Comparison of ENCODE assay signal across 18 cellular contexts in genomic region chr11:60862171-60862570, GRCh38. TPM values are rescaled to one million over a fixed set of nuclear protein-coding genes. Genes with fewer than 3 reads are reported as not detected.
DNase-seq lines count a peak whose midpoint lies in the region; ATAC-seq and TF ChIP-seq lines count a peak whose summit lies in the region.
"Had no signal": no experiment of that assay in that cellular context is flagged by ENCODE, and none has a peak within 500 bp of the region (broad histone marks: within the 10 kb centered on the region; RNA-seq: fewer than 3 reads in every experiment).

No MANE protein-coding gene starts in this region.

- no peak for ATAC-seq in activated T-cell treated with anti-CD3 and anti-CD28 coated beads, Interleukin-2, amount 50 U/mL, for 4 hours
- no peak for ATAC-seq in naive thymus-derived CD8-positive, alpha-beta T cell

- H4K20me1 ChIP-seq in BLaER1 treated with 17β-estradiol and CSF1 and Interleukin-3, amounts not matched to agents 10 nM and 100 nM = no peaks in the 10 kb centered on the region; a peak in 1 of 22 replicates

- peaks cover 0 to 3% (median 0%) of the 10 kb centered on the region in 11 experiments; a peak in 1 of 22 replicates for H3K27me3 ChIP-seq in BLaER1 treated with 17β-estradiol and CSF1 and Interleukin-3, amounts not matched to agents 10 nM and 100 nM
- H3K27me3 ChIP-seq in sigmoid colon = no peaks in the 10 kb centered on the region

- POLR2A ChIA-PET in naive thymus-derived CD8-positive, alpha-beta T cell (lab: Charles Lee) = no interaction called here

- H3K36me3 ChIP-seq in BLaER1 treated with 17β-estradiol and CSF1 and Interleukin-3, amounts not matched to agents 10 nM and 100 nM = no peaks in the 10 kb centered on the region
- H3K36me3 ChIP-seq in sigmoid colon = no peaks in the 10 kb centered on the region

- DNase-seq in activated T-cell treated with anti-CD3 and anti-CD28 coated beads, Interleukin-2, amount 50 U/mL, for 24 hours = peak; percentile 3
- no peak for DNase-seq in activated T-cell treated with anti-CD3 and anti-CD28 coated beads, Interleukin-2, amount 50 U/mL, for 4 hours
- DNase-seq in glutamatergic neuron = no peak
- peak; percentile 9 for DNase-seq in sigmoid colon
- no peak for DNase-seq in NCI-H146 (lab: John Stamatoyannopoulos, UW)
- no peak for DNase-seq in naive thymus-derived CD8-positive, alpha-beta T cell
- no peak for DNase-seq in GM19240 (ENCODE audit: insufficient read length, low spot score)
- DNase-seq: 8988T, AML-193, C1 segment of cervical spinal cord, Calu3, DMS 273 treated with DMSO at 0.1 percent for 48 hours, GOT3, H9 had no signal

- no peak for TF ChIP-seq EP300 in sigmoid colon (IDR thresholded peaks at IDR 0.05)

- H3K36me3 Mint-ChIP-seq in activated T-cell treated with anti-CD3 and anti-CD28 coated beads, Interleukin-2, amount 50 U/mL, for 24 hours (ENCODE audit: low read depth) = no peaks in the 10 kb centered on the region
- H3K36me3 Mint-ChIP-seq in activated T-cell treated with anti-CD3 and anti-CD28 coated beads, Interleukin-2, amount 50 U/mL, for 4 hours (ENCODE audit: insufficient read depth) = no peaks in the 10 kb centered on the region
- H3K36me3 Mint-ChIP-seq in glutamatergic neuron (ENCODE audit: unreplicated experiment) = peaks cover 7% of the 10 kb centered on the region
- H3K36me3 Mint-ChIP-seq in naive thymus-derived CD8-positive, alpha-beta T cell = no peaks in the 10 kb centered on the region

- H3K4me3 ChIP-seq in BLaER1 treated with 17β-estradiol and CSF1 and Interleukin-3, amounts not matched to agents 10 nM and 100 nM = no peak overlapping the region
- H3K4me3 ChIP-seq in sigmoid colon = no peak overlapping the region

- H3K9ac ChIP-seq in BLaER1 treated with 17β-estradiol and CSF1 and Interleukin-3, amounts not matched to agents 10 nM and 100 nM = no peak overlapping the region

- TF ChIP-seq CTCF in glutamatergic neuron (IDR thresholded peaks at IDR 0.05; ENCODE audit: partially characterized antibody, unreplicated experiment) (no peak), sigmoid colon (IDR thresholded peaks at IDR 0.05) (no peak)

- peaks cover 22% of the 10 kb centered on the region for H3K4me1 Mint-ChIP-seq in activated T-cell treated with anti-CD3 and anti-CD28 coated beads, Interleukin-2, amount 50 U/mL, for 24 hours (ENCODE audit: low read depth)
- peaks cover 16% of the 10 kb centered on the region for H3K4me1 Mint-ChIP-seq in activated T-cell treated with anti-CD3 and anti-CD28 coated beads, Interleukin-2, amount 50 U/mL, for 4 hours (ENCODE audit: low read depth)
- H3K4me1 Mint-ChIP-seq in glutamatergic neuron (ENCODE audit: low read depth, unreplicated experiment) = peaks cover 1% of the 10 kb centered on the region
- peaks cover 17 to 37% (median 24%) of the 10 kb centered on the region in 4 donors for H3K4me1 Mint-ChIP-seq in naive thymus-derived CD8-positive, alpha-beta T cell

- H3K27ac ChIP-seq in BLaER1 treated with 17β-estradiol and CSF1 and Interleukin-3, amounts not matched to agents 10 nM and 100 nM = peak overlapping the region in 3 of 11 experiments; percentile 14 to 77 (median 70); a peak in 3 of 22 replicates
- H3K27ac ChIP-seq in sigmoid colon = no peak overlapping the region

- no peak overlapping the region for H3K4me3 Mint-ChIP-seq in activated T-cell treated with anti-CD3 and anti-CD28 coated beads, Interleukin-2, amount 50 U/mL, for 24 hours
- no peak overlapping the region for H3K4me3 Mint-ChIP-seq in activated T-cell treated with anti-CD3 and anti-CD28 coated beads, Interleukin-2, amount 50 U/mL, for 4 hours
- no peak overlapping the region for H3K4me3 Mint-ChIP-seq in glutamatergic neuron (ENCODE audit: unreplicated experiment)
- no peak overlapping the region for H3K4me3 Mint-ChIP-seq in naive thymus-derived CD8-positive, alpha-beta T cell
- H3K4me3 Mint-ChIP-seq: CD4-positive, alpha-beta T cell; H9 had no signal

- H3K27me3 Mint-ChIP-seq in activated T-cell treated with anti-CD3 and anti-CD28 coated beads, Interleukin-2, amount 50 U/mL, for 24 hours = no peaks in the 10 kb centered on the region
- no peaks in the 10 kb centered on the region for H3K27me3 Mint-ChIP-seq in activated T-cell treated with anti-CD3 and anti-CD28 coated beads, Interleukin-2, amount 50 U/mL, for 4 hours (ENCODE audit: low read depth)
- H3K27me3 Mint-ChIP-seq in glutamatergic neuron (ENCODE audit: unreplicated experiment) = peaks cover 5% of the 10 kb centered on the region
- H3K27me3 Mint-ChIP-seq in naive thymus-derived CD8-positive, alpha-beta T cell = no peaks in the 10 kb centered on the region
- H3K27me3 Mint-ChIP-seq: CD4-positive, alpha-beta T cell had no signal

- no peak for TF ChIP-seq POLR2A in sigmoid colon (IDR thresholded peaks at IDR 0.05)

- peaks cover 41 to 92% (median 81%) of the 10 kb centered on the region in 10 experiments for H3K4me1 ChIP-seq in BLaER1 treated with 17β-estradiol and CSF1 and Interleukin-3, amounts not matched to agents 10 nM and 100 nM
- no peaks in the 10 kb centered on the region for H3K4me1 ChIP-seq in sigmoid colon

- H3K9me3 ChIP-seq in BLaER1 treated with 17β-estradiol and CSF1 and Interleukin-3, amounts not matched to agents 10 nM and 100 nM (replicated peaks in 1 of 11) = no peaks in the 10 kb centered on the region
- H3K9me3 ChIP-seq in sigmoid colon = no peaks in the 10 kb centered on the region

- no peak overlapping the region for H3K27ac Mint-ChIP-seq in activated T-cell treated with anti-CD3 and anti-CD28 coated beads, Interleukin-2, amount 50 U/mL, for 24 hours
- peak overlapping the region; percentile 54 for H3K27ac Mint-ChIP-seq in glutamatergic neuron (ENCODE audit: unreplicated experiment)
- H3K27ac Mint-ChIP-seq in naive thymus-derived CD8-positive, alpha-beta T cell = peak overlapping the region in 1 of 10 donors; percentile 2
- H3K27ac Mint-ChIP-seq: CD4-positive, alpha-beta T cell; H9 had no signal

- H3K4me2 ChIP-seq in BLaER1 treated with 17β-estradiol and CSF1 and Interleukin-3, amounts not matched to agents 10 nM and 100 nM = peak overlapping the region in 10 of 11 experiments; percentile 40 to 87 (median 74); a peak in 12 of 22 replicates

- no peaks in the 10 kb centered on the region for H3K9me3 Mint-ChIP-seq in activated T-cell treated with anti-CD3 and anti-CD28 coated beads, Interleukin-2, amount 50 U/mL, for 24 hours
- H3K9me3 Mint-ChIP-seq in activated T-cell treated with anti-CD3 and anti-CD28 coated beads, Interleukin-2, amount 50 U/mL, for 4 hours = no peaks in the 10 kb centered on the region
- H3K9me3 Mint-ChIP-seq in glutamatergic neuron (ENCODE audit: unreplicated experiment) = peaks cover 2% of the 10 kb centered on the region
- H3K9me3 Mint-ChIP-seq in naive thymus-derived CD8-positive, alpha-beta T cell = no peaks in the 10 kb centered on the region
- H3K9me3 Mint-ChIP-seq: CD4-positive, alpha-beta T cell had no signal

- intact Hi-C loops in sigmoid colon (cut with DNase I) = no loop called here

- 90 to 95% methylated on average over 9 of the region's 9 CpGs for WGBS in sigmoid colon, 2 donors

RNA-seq across cellular contexts. Expression of gene ZP1, which starts 5.2 kb away (rescaled TPM):
- total RNA-seq in activated T-cell treated with anti-CD3 and anti-CD28 coated beads, Interleukin-2, amount 50 U/mL, for 4 hours = not detected
- total RNA-seq in glutamatergic neuron (ENCODE audit: unreplicated experiment) (not detected), sigmoid colon (not detected)
- under 1 TPM in 1 of 3 donors, not detected in 2; 0.15 TPM for polyA plus RNA-seq in sigmoid colon
- not detected for total RNA-seq in naive thymus-derived CD8-positive, alpha-beta T cell
- polyA plus RNA-seq in naive thymus-derived CD8-positive, alpha-beta T cell = not detected
- total RNA-seq: Calu3, Daoy, H9, HT-29 had no signal

RNA-seq across cellular contexts. Expression of gene PTGDR2, which starts 6.4 kb away (rescaled TPM):
- under 1 TPM; 0.23 to 0.45 (median 0.35) TPM for total RNA-seq in activated T-cell treated with anti-CD3 and anti-CD28 coated beads, Interleukin-2, amount 50 U/mL, for 4 hours
- total RNA-seq in glutamatergic neuron (ENCODE audit: unreplicated experiment) (0.32 TPM), sigmoid colon (under 1 TPM in 3 of 4 donors, not detected in 1; 0.27 to 0.83 (median 0.71) TPM)
- polyA plus RNA-seq in sigmoid colon = 1 to 10 TPM in 2 of 3 donors, under 1 TPM in 1; 0.60 to 2.2 (median 1.4) TPM
- under 1 TPM in 1 of 2 experiments, not detected in 1; 0.16 TPM for total RNA-seq in naive thymus-derived CD8-positive, alpha-beta T cell
- under 1 TPM in 1 of 3 donors, not detected in 2; 0.16 TPM for polyA plus RNA-seq in naive thymus-derived CD8-positive, alpha-beta T cell
- total RNA-seq: H9 had no signal

RNA-seq across cellular contexts. Expression of gene CCDC86, which starts 20.3 kb away (rescaled TPM):
- 100 to 1,000 TPM; 182 to 218 (median 190) TPM for total RNA-seq in activated T-cell treated with anti-CD3 and anti-CD28 coated beads, Interleukin-2, amount 50 U/mL, for 4 hours
- 12.7 TPM for total RNA-seq in glutamatergic neuron (ENCODE audit: unreplicated experiment)
- 10 to 100 TPM in 2 of 4 donors, 1 to 10 TPM in 2; 8.6 to 12.0 (median 10.8) TPM for total RNA-seq in sigmoid colon
- 10 to 100 TPM in 1 of 3 donors, 1 to 10 TPM in 2; 4.8 to 24.0 (median 9.0) TPM for polyA plus RNA-seq in sigmoid colon
- 10 to 100 TPM; 11.3 to 12.0 TPM for total RNA-seq in naive thymus-derived CD8-positive, alpha-beta T cell
- polyA plus RNA-seq in naive thymus-derived CD8-positive, alpha-beta T cell = 10 to 100 TPM; 10.8 to 27.1 (median 18.5) TPM

RNA-seq across cellular contexts. Expression of gene PRPF19, which starts 44.2 kb away (rescaled TPM):
- total RNA-seq in activated T-cell treated with anti-CD3 and anti-CD28 coated beads, Interleukin-2, amount 50 U/mL, for 4 hours = 100 to 1,000 TPM; 297 to 335 (median 311) TPM
- total RNA-seq in glutamatergic neuron (ENCODE audit: unreplicated experiment) = 74.4 TPM
- total RNA-seq in sigmoid colon = 10 to 100 TPM; 37.1 to 52.5 (median 38.9) TPM
- polyA plus RNA-seq in sigmoid colon = 10 to 100 TPM; 41.2 to 92.3 (median 42.0) TPM
- total RNA-seq in naive thymus-derived CD8-positive, alpha-beta T cell = 10 to 100 TPM; 94.0 to 98.8 TPM
- 10 to 100 TPM; 14.2 to 19.5 (median 17.8) TPM for polyA plus RNA-seq in naive thymus-derived CD8-positive, alpha-beta T cell

RNA-seq across cellular contexts. Expression of gene TMEM109, which starts 51.8 kb away (rescaled TPM):
- 100 to 1,000 TPM; 184 to 216 (median 204) TPM for total RNA-seq in activated T-cell treated with anti-CD3 and anti-CD28 coated beads, Interleukin-2, amount 50 U/mL, for 4 hours
- total RNA-seq in glutamatergic neuron (ENCODE audit: unreplicated experiment) (4.0 TPM), sigmoid colon (100 to 1,000 TPM in 2 of 4 donors, 10 to 100 TPM in 2; 86.2 to 115 (median 98.4) TPM)
- 10 to 100 TPM; 16.2 to 57.7 (median 17.3) TPM for polyA plus RNA-seq in sigmoid colon
- total RNA-seq in naive thymus-derived CD8-positive, alpha-beta T cell = 10 to 100 TPM; 52.4 to 60.5 TPM
- 100 to 1,000 TPM; 216 to 295 (median 272) TPM for polyA plus RNA-seq in naive thymus-derived CD8-positive, alpha-beta T cell

Comparison
In these comparisons a context has a peak if more than half of its experiments do, and no peak if none do; other contexts are left out.
1. DNase-seq: peak in activated T-cell treated with anti-CD3 and anti-CD28 coated beads, Interleukin-2, amount 50 U/mL, for 24 hours (single experiment) and sigmoid colon (single experiment); none in activated T-cell treated with anti-CD3 and anti-CD28 coated beads, Interleukin-2, amount 50 U/mL, for 4 hours (single experiment), glutamatergic neuron (single experiment), NCI-H146 (single experiment), naive thymus-derived CD8-positive, alpha-beta T cell (0 of 10) and GM19240 (single experiment).
2. RNA of gene CCDC86, which starts 20.3 kb away (total RNA-seq): 182 to 218 TPM in activated T-cell treated with anti-CD3 and anti-CD28 coated beads, Interleukin-2, amount 50 U/mL, for 4 hours; 12.7 TPM in glutamatergic neuron (single experiment), 11.3 to 12.0 TPM in naive thymus-derived CD8-positive, alpha-beta T cell and 8.6 to 12.0 TPM in sigmoid colon; every median in the first group is over 10 times any median in the second.